9 cellular contexts compared by ENCODE assay signal in the genomic region with DNA sequence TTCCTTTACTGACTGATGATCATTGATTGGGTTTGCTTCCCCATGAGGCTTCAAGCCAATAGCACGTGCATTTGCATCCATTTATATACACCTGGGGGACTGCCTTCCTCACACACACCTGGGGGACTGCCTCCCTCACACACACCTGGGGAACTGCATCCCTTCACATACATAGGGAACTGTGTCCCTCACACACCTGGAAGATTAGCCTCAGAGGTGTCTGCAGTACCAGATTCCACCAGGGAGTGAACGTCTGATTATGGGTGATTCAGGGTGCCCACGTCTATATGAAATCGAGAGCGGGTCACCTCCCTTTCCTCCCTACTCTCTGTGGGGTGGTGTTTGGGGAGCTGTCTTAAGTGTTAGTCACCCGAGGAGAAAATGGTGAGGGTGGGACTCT. TPM values are rescaled to one million over a fixed set of nuclear protein-coding genes. Genes with fewer than 3 reads are reported as not detected.
DNase-seq lines count a peak whose midpoint lies in the region; ATAC-seq and TF ChIP-seq lines count a peak whose summit lies in the region.
"Had no signal": no experiment of that assay in that cellular context is flagged by ENCODE, and none has a peak within 500 bp of the region (broad histone marks: within the 10 kb centered on the region; RNA-seq: fewer than 3 reads in every experiment).

No MANE protein-coding gene starts in this region.

- H3K4me1 ChIP-seq in RWPE2 (ENCODE audit: insufficient read depth, poor library complexity, severe bottlenecking) (peaks cover 75% of the 10 kb centered on the region), skeletal muscle satellite cell (ENCODE audit: control insufficient read depth, insufficient read depth, low read length) (peaks cover 59% of the 10 kb centered on the region)

- H3K9me3 ChIP-seq in RWPE2 (ENCODE audit: severe bottlenecking) (no peaks in the 10 kb centered on the region), skeletal muscle satellite cell (replicated peaks; ENCODE audit: low read length) (no peaks in the 10 kb centered on the region)

- H3K27ac ChIP-seq in RWPE2 (ENCODE audit: poor library complexity, severe bottlenecking) (peak overlapping the region; percentile 99), epithelial cell of prostate (peak overlapping the region; percentile 84)

- H3K4me3 ChIP-seq in RWPE2 (ENCODE audit: severe bottlenecking) (no peak overlapping the region), skeletal muscle satellite cell (ENCODE audit: low read length) (no peak overlapping the region)

- H3K36me3 ChIP-seq in RWPE2 (ENCODE audit: low read depth) (peaks cover 33% of the 10 kb centered on the region), skeletal muscle satellite cell (ENCODE audit: insufficient read depth, low read length) (peaks cover 10% of the 10 kb centered on the region)

- ATAC-seq in GM18511 (IDR thresholded peaks at IDR 0.05; ENCODE audit: unreplicated experiment) (peak; percentile 3), RWPE2 (ENCODE audit: low read depth) (peak; percentile 29), GM21717 (IDR thresholded peaks at IDR 0.05; ENCODE audit: unreplicated experiment) (no peak), GM21423 (IDR thresholded peaks at IDR 0.05; ENCODE audit: unreplicated experiment) (no peak)

- H3K27me3 ChIP-seq in RWPE2 (ENCODE audit: insufficient read depth, poor library complexity, severe bottlenecking) (no peaks in the 10 kb centered on the region), skeletal muscle satellite cell (ENCODE audit: control insufficient read depth, insufficient read depth, low read length) (no peaks in the 10 kb centered on the region)

- no peak for DNase-seq in RWPE2 (ENCODE audit: low spot score)
- DNase-seq in epithelial cell of prostate (ENCODE audit: low read depth, low spot score), result no peak
- no peak for DNase-seq in DMS153 (lab: John Stamatoyannopoulos, UW)
- DNase-seq in HT-29 (ENCODE audit: low spot score), result no peak
- DNase-seq: hypothalamus had no signal

- no peak for TF ChIP-seq CTCF in RWPE2 (IDR thresholded peaks at IDR 0.05; ENCODE audit: poor library complexity, severe bottlenecking)

- peak overlapping the region; percentile 41 for H3K9ac ChIP-seq in skeletal muscle satellite cell (ENCODE audit: low read depth, low read length)

- peak overlapping the region; percentile 68 for H3K4me2 ChIP-seq in skeletal muscle satellite cell (ENCODE audit: low read length)

RNA-seq across cellular contexts. Expression of a gene that starts 16.9 kb away (rescaled TPM):
- total RNA-seq in skeletal muscle satellite cell (2012; rRNA removed), result 189 and 310 TPM in 2 replicates
- total RNA-seq in HT-29 (2014; rRNA removed; shearing (Covaris generic)), result 0.44 and 2.4 TPM in 2 replicates

RNA-seq across cellular contexts. Expression of a gene that starts 43.8 kb away (rescaled TPM):
- total RNA-seq in skeletal muscle satellite cell (2012; rRNA removed), result 9.4 and 11.2 TPM in 2 replicates
- not detected in 2 replicates for total RNA-seq in HT-29 (2014; rRNA removed; shearing (Covaris generic))

Comparison
In these comparisons a context has a peak if more than half of its experiments do, and no peak if none do; other contexts are left out.
1. ATAC-seq: peak in GM18511 (single experiment) and RWPE2 (single experiment); none in GM21717 (single experiment) and GM21423 (single experiment).